8 cellular contexts compared by ENCODE assay signal in genomic region chr6:31834704-31835375, GRCh38. TPM values are rescaled to one million over a fixed set of nuclear protein-coding genes. Genes with fewer than 3 reads are reported as not detected.
DNase-seq lines count a peak whose midpoint lies in the region; ATAC-seq and TF ChIP-seq lines count a peak whose summit lies in the region.

No MANE protein-coding gene starts in this region.

- no peaks in the 10 kb centered on the region for H3K27me3 Mint-ChIP-seq in naive thymus-derived CD8-positive, alpha-beta T cell
- no peaks in the 10 kb centered on the region for H3K27me3 Mint-ChIP-seq in stimulated activated naive B cell treated with anti-CD40 and anti-IgM and Interleukin-4, amounts not matched to agents 10 μg/mL and 1 μg/mL and 100 μg/mL, for 72 hours

- no peaks in the 10 kb centered on the region for H3K9me3 Mint-ChIP-seq in naive thymus-derived CD8-positive, alpha-beta T cell
- H3K9me3 Mint-ChIP-seq in stimulated activated naive B cell treated with anti-CD40 and anti-IgM and Interleukin-4, amounts not matched to agents 10 μg/mL and 1 μg/mL and 100 μg/mL, for 72 hours: no peaks in the 10 kb centered on the region

- peaks cover 52% of the 10 kb centered on the region for H4K20me1 ChIP-seq in PC-9 (ENCODE audit: insufficient read depth)

- H3K4me3 ChIP-seq in GM12865 (ENCODE audit: low read depth, low read length): peak overlapping the region; percentile 76
- peak overlapping the region; percentile 94 for H3K4me3 ChIP-seq in PC-9
- peak overlapping the region; percentile 92 for H3K4me3 ChIP-seq in fibroblast of mammary gland (ENCODE audit: control insufficient read depth, low read depth, low read length)

- H3K36me3 ChIP-seq in PC-9 (ENCODE audit: low read depth): peaks cover 37% of the 10 kb centered on the region

- H3K9me3 ChIP-seq in PC-9 (ENCODE audit: insufficient read depth, low read depth): no peaks in the 10 kb centered on the region

- H3K27me3 ChIP-seq in PC-9 (ENCODE audit: insufficient read depth, low read depth): no peaks in the 10 kb centered on the region

- peak overlapping the region; percentile 98 for H3K4me2 ChIP-seq in PC-9

- H3K9me2 ChIP-seq in PC-9 (ENCODE audit: insufficient read depth): no peaks in the 10 kb centered on the region

- ATAC-seq in naive thymus-derived CD8-positive, alpha-beta T cell: peak; percentile 76 to 80
- peak; percentile 61 to 69 for ATAC-seq in stimulated activated naive B cell treated with anti-CD40 and anti-IgM and Interleukin-4, amounts not matched to agents 10 μg/mL and 1 μg/mL and 100 μg/mL, for 72 hours (replicated peaks)
- ATAC-seq in HG02884 (IDR thresholded peaks at IDR 0.05; ENCODE audit: unreplicated experiment): no peak

- peak overlapping the region; percentile 91 to 100 (median 97) for H3K4me3 Mint-ChIP-seq in naive thymus-derived CD8-positive, alpha-beta T cell
- peak overlapping the region; percentile 98 to 100 for H3K4me3 Mint-ChIP-seq in stimulated activated naive B cell treated with anti-CD40 and anti-IgM and Interleukin-4, amounts not matched to agents 10 μg/mL and 1 μg/mL and 100 μg/mL, for 72 hours

- H3K79me2 ChIP-seq in PC-9 (ENCODE audit: low read depth): peaks cover 90% of the 10 kb centered on the region

- POLR2A ChIA-PET in PC-9 (lab: Charles Lee; ENCODE audit: unreplicated experiment): interaction anchor here (0.5 kb wide), 2 partner anchors 17 to 60 kb away, joined by 3 to 4 read pairs; no protein-coding TSS in a partner anchor
- POLR2A ChIA-PET in naive thymus-derived CD8-positive, alpha-beta T cell (lab: Charles Lee): interaction anchor here (0.5 to 4.2 kb wide), 25 partner anchors 8 to 1622 kb away, joined by 3 to 18 read pairs (median 5); partner anchors contain the start of genes ABHD16A, CSNK2B, EHMT2 and GPANK1

- intact Hi-C loops in PC-9 (cut with micrococcal nuclease; ENCODE audit: unreplicated experiment): loop anchor here (1.0 to 5.0 kb wide), 5 partner anchors 27 to 155 kb away; partner anchors contain the start of genes EHMT2, NEU1 and SLC44A4

- peak overlapping the region; percentile 94 to 100 (median 99) for H3K27ac Mint-ChIP-seq in naive thymus-derived CD8-positive, alpha-beta T cell
- H3K27ac Mint-ChIP-seq in stimulated activated naive B cell treated with anti-CD40 and anti-IgM and Interleukin-4, amounts not matched to agents 10 μg/mL and 1 μg/mL and 100 μg/mL, for 72 hours: peak overlapping the region; percentile 98

- H3K27ac ChIP-seq in PC-9: peak overlapping the region; percentile 77

- peaks cover 0 to 38% (median 11%) of the 10 kb centered on the region in 3 donors for H3K36me3 Mint-ChIP-seq in naive thymus-derived CD8-positive, alpha-beta T cell
- H3K36me3 Mint-ChIP-seq in stimulated activated naive B cell treated with anti-CD40 and anti-IgM and Interleukin-4, amounts not matched to agents 10 μg/mL and 1 μg/mL and 100 μg/mL, for 72 hours: peaks cover 41 to 43% of the 10 kb centered on the region in 2 donors

- BruUV-seq in PC-9 (replicated peaks; lab: Mats Ljungman, UMichigan): TSS peak; percentile 58

- peaks cover 76% of the 10 kb centered on the region for H3F3A ChIP-seq in PC-9 (ENCODE audit: insufficient read depth, low read depth)

- H3K4me1 ChIP-seq in PC-9 (replicated peaks; ENCODE audit: insufficient read depth): peaks cover 38% of the 10 kb centered on the region

- DNase-seq in GM12865 (ENCODE audit: low read depth) (peak; percentile 87), HK-2 (ENCODE audit: unreplicated experiment) (peak; percentile 83), PC-9 (peak in 1 of 2 experiments; percentile 47), activated T-helper 1 cell treated with Interleukin-2 at 50 U/mL for 16 hours (ENCODE audit: low read depth) (peak; percentile 63), fibroblast of mammary gland (ENCODE audit: low read depth) (no peak)
- peak; percentile 64 to 92 (median 79) for DNase-seq in naive thymus-derived CD8-positive, alpha-beta T cell
- peak; percentile 65 for DNase-seq in stimulated activated naive B cell treated with anti-CD40 and anti-IgM and Interleukin-4, amounts not matched to agents 10 μg/mL and 1 μg/mL and 100 μg/mL, for 72 hours

- peaks cover 21 to 64% (median 51%) of the 10 kb centered on the region in 4 donors for H3K4me1 Mint-ChIP-seq in naive thymus-derived CD8-positive, alpha-beta T cell
- H3K4me1 Mint-ChIP-seq in stimulated activated naive B cell treated with anti-CD40 and anti-IgM and Interleukin-4, amounts not matched to agents 10 μg/mL and 1 μg/mL and 100 μg/mL, for 72 hours: peaks cover 32 to 59% of the 10 kb centered on the region in 2 donors

- CTCF ChIA-PET in PC-9 (lab: Charles Lee): interaction anchor here (0.7 kb wide), 1 partner anchor 59 kb away, joined by 4 read pairs; no protein-coding TSS in a partner anchor

- TF ChIP-seq CTCF in GM12865 (IDR thresholded peaks at IDR 0.05; ENCODE audit: insufficient read depth, low read depth, low read length, missing control alignments): no peak
- TF ChIP-seq CTCF in PC-9 (conservative IDR thresholded peaks at IDR 0.05): no peak
- TF ChIP-seq CTCF in fibroblast of mammary gland (conservative IDR thresholded peaks at IDR 0.05; ENCODE audit: control insufficient read depth, insufficient read depth, low read depth, low read length): no peak

- peak overlapping the region; percentile 74 for H2AFZ ChIP-seq in PC-9

RNA-seq across cellular contexts. Expression of gene HSPA1B, which starts 7.3 kb away (rescaled TPM):
- total RNA-seq in PC-9 (2021): 334 and 340 TPM in 2 replicates
- 10 to 100 TPM; 39.6 to 42.2 TPM for total RNA-seq in naive thymus-derived CD8-positive, alpha-beta T cell
- polyA plus RNA-seq in naive thymus-derived CD8-positive, alpha-beta T cell: 1 to 10 TPM in 2 of 3 donors, under 1 TPM in 1; 0.28 to 1.3 (median 1.2) TPM

RNA-seq across cellular contexts. Expression of gene HSPA1A, which starts 19.5 kb away (rescaled TPM):
- 378 and 385 TPM in 2 replicates for total RNA-seq in PC-9 (2021)
- total RNA-seq in naive thymus-derived CD8-positive, alpha-beta T cell: 10 to 100 TPM; 54.8 to 56.9 TPM
- 10 to 100 TPM in 2 of 3 donors, 1 to 10 TPM in 1; 6.9 to 17.3 (median 11.4) TPM for polyA plus RNA-seq in naive thymus-derived CD8-positive, alpha-beta T cell

RNA-seq across cellular contexts. Expression of gene HSPA1L, which starts 19.8 kb away (rescaled TPM):
- total RNA-seq in PC-9 (2021): 2.3 and 2.6 TPM in 2 replicates
- 1 to 10 TPM; 3.5 to 4.0 TPM for total RNA-seq in naive thymus-derived CD8-positive, alpha-beta T cell
- 1 to 10 TPM in 2 of 3 donors, under 1 TPM in 1; 0.56 to 1.6 (median 1.6) TPM for polyA plus RNA-seq in naive thymus-derived CD8-positive, alpha-beta T cell

RNA-seq across cellular contexts. Expression of gene NEU1, which starts 27.8 kb away (rescaled TPM):
- 23.1 and 23.4 TPM in 2 replicates for total RNA-seq in PC-9 (2021)
- 10 to 100 TPM; 15.0 to 15.8 TPM for total RNA-seq in naive thymus-derived CD8-positive, alpha-beta T cell
- polyA plus RNA-seq in naive thymus-derived CD8-positive, alpha-beta T cell: 10 to 100 TPM; 10.9 to 17.9 (median 16.2) TPM

RNA-seq across cellular contexts. Expression of gene LSM2, which starts 28.1 kb away (rescaled TPM):
- 67.5 and 74.3 TPM in 2 replicates for total RNA-seq in PC-9 (2021)
- total RNA-seq in naive thymus-derived CD8-positive, alpha-beta T cell: 10 to 100 TPM; 28.9 to 31.9 TPM
- polyA plus RNA-seq in naive thymus-derived CD8-positive, alpha-beta T cell: 10 to 100 TPM; 67.1 to 80.3 (median 77.9) TPM
